In genomic region chr14:56207626-56208297, GRCh38 we compare ENCODE assay signal across 1 cellular context.
TF ChIP-seq lines count a peak whose summit lies in the region.

No MANE protein-coding gene starts in this region.

TF ChIP-seq in HCT116, 20 proteins besides CTCF, POLR2A, EP300 and RAD21 (continued from another document):
- TF ChIP-seq REST (IDR thresholded peaks at IDR 0.05; ENCODE audit: low read depth) (no peak), ZBTB33 (IDR thresholded peaks at IDR 0.05; ENCODE audit: extremely low read depth, insufficient replicate concordance, low read length) (no peak), MAX (IDR thresholded peaks at IDR 0.05) (no peak), SRF (IDR thresholded peaks at IDR 0.05; ENCODE audit: low read depth) (no peak), ELF1 (IDR thresholded peaks at IDR 0.05; ENCODE audit: borderline replicate concordance, low read depth) (no peak)
TF ChIP-seq in HCT116: peak in this region for 0.
